Comparison of ENCODE assay signal across 23 cellular contexts in genomic region chr5:140216468-140217074, GRCh38. TPM values are rescaled to one million over a fixed set of nuclear protein-coding genes. Genes with fewer than 3 reads are reported as not detected.
DNase-seq lines count a peak whose midpoint lies in the region; ATAC-seq and TF ChIP-seq lines count a peak whose summit lies in the region.
"Had no signal": no experiment of that assay in that cellular context is flagged by ENCODE, and none has a peak within 500 bp of the region (broad histone marks: within the 10 kb centered on the region; RNA-seq: fewer than 3 reads in every experiment).

No MANE protein-coding gene starts in this region.

- peak overlapping the region in 3 of 5 donors; percentile 30 to 54 (median 43) for H3K27ac ChIP-seq in adrenal gland
- H3K27ac ChIP-seq in right cardiac atrium (ENCODE audit: low read length): peak overlapping the region; percentile 53
- no peak overlapping the region for H3K27ac ChIP-seq in neuronal stem cell (replicated peaks; ENCODE audit: low read length)
- H3K27ac ChIP-seq: A549, breast epithelium, lower lobe of right lung, SK-N-MC, WERI-Rb-1 had no signal

- no peak overlapping the region for H3K4me3 ChIP-seq in Caco-2 (ENCODE audit: low read depth, low read length)
- no peak overlapping the region for H3K4me3 ChIP-seq in adrenal gland
- no peak overlapping the region for H3K4me3 ChIP-seq in right cardiac atrium (ENCODE audit: low read length)
- no peak overlapping the region for H3K4me3 ChIP-seq in neuronal stem cell (ENCODE audit: low read length in 2 of 2)
- H3K4me3 ChIP-seq: A549, breast epithelium, lower lobe of right lung, SK-N-MC had no signal

- H2BK120ac ChIP-seq in neuronal stem cell (ENCODE audit: low read depth, low read length): no peak overlapping the region

- H3K36me3 ChIP-seq in Caco-2 (ENCODE audit: control insufficient read depth, insufficient read depth, low read length) (no peaks in the 10 kb centered on the region), adrenal gland (replicated peaks in 1 of 2) (no peaks in the 10 kb centered on the region), neuronal stem cell (replicated peaks in 1 of 2; ENCODE audit: control insufficient read depth in 2 of 2, insufficient read depth in 2 of 2, low read length in 2 of 2) (no peaks in the 10 kb centered on the region)
- H3K36me3 ChIP-seq: BE2C, breast epithelium, lower lobe of right lung, WERI-Rb-1 had no signal

- H3K18ac ChIP-seq in neuronal stem cell (ENCODE audit: low read length): no peak overlapping the region

- TF ChIP-seq CTCF in Caco-2 (IDR thresholded peaks at IDR 0.05; ENCODE audit: insufficient read depth in 1 of 2, low read depth in 1 of 2, low read length in 1 of 2, severe bottlenecking in 1 of 2, unreplicated experiment in 1 of 2) (no peak), adrenal gland (IDR thresholded peaks at IDR 0.05) (no peak)

- peak overlapping the region; percentile 22 for H3K9ac ChIP-seq in neuronal stem cell (ENCODE audit: low read depth, low read length, poor library complexity)

- no peaks in the 10 kb centered on the region for H3K9me3 Mint-ChIP-seq in Caco-2 (ENCODE audit: unreplicated experiment)
- no peaks in the 10 kb centered on the region for H3K9me3 Mint-ChIP-seq in activated T-helper 2 cell treated with anti-CD3 and anti-CD28 coated beads, Interferon-gamma antibody, Interleukin-2, Interleukin-4, amounts not matched to agents 10 μg/mL and 5 μg/mL and 100 μg/mL, durations not matched to agents 14 hours and 24 hours and 36 hours
- H3K9me3 Mint-ChIP-seq: dendritic cell treated with granulocyte-macrophage colony-stimulating factor and Interleukin-4, amounts not matched to agents 40 ng/mL and 50 ng/mL, for 4 days had no signal

- DNase-seq in Caco-2 (no peak), adrenal gland (no peak), right cardiac atrium (no peak), neuronal stem cell (ENCODE audit: low spot score) (no peak), NCI-H1092 treated with DMSO at 0.1 percent for 48 hours (lab: John Stamatoyannopoulos, UW) (no peak)
- DNase-seq in activated T-helper 2 cell treated with anti-CD3 and anti-CD28 coated beads, Interferon-gamma antibody, Interleukin-2, Interleukin-4, amounts not matched to agents 10 μg/mL and 5 μg/mL and 100 μg/mL, durations not matched to agents 14 hours and 24 hours and 36 hours (ENCODE audit: low spot score): no peak
- DNase-seq in activated effector memory CD4-positive, alpha-beta T cell treated with anti-CD3 and anti-CD28 coated beads, Interleukin-2, amount 50 U/mL, for 16 hours: no peak
- DNase-seq: activated CD4-positive, alpha-beta T cell treated with anti-CD3 and anti-CD28 coated beads, Interleukin-2, amount 50 U/mL, for 4 hours; activated gamma-delta T cell; BE2C; Calu3; foreskin fibroblast; hippocampal formation; lower lobe of right lung; NCI-H524; T-helper 2 cell; WERI-Rb-1 had no signal

- peaks cover 11% of the 10 kb centered on the region for H3K36me3 Mint-ChIP-seq in Caco-2 (ENCODE audit: insufficient read depth, unreplicated experiment)
- H3K36me3 Mint-ChIP-seq in activated T-helper 2 cell treated with anti-CD3 and anti-CD28 coated beads, Interferon-gamma antibody, Interleukin-2, Interleukin-4, amounts not matched to agents 10 μg/mL and 5 μg/mL and 100 μg/mL, durations not matched to agents 14 hours and 24 hours and 36 hours (ENCODE audit: low read depth): no peaks in the 10 kb centered on the region

- POLR2A ChIA-PET in Caco-2 (lab: Charles Lee): no interaction called here

- H3K4ac ChIP-seq in neuronal stem cell (ENCODE audit: low read length): no peak overlapping the region

- no peak overlapping the region for H2AK5ac ChIP-seq in neuronal stem cell (ENCODE audit: low read depth, low read length)

- TF ChIP-seq POLR2A in adrenal gland (IDR thresholded peaks at IDR 0.05): no peak

- no peak overlapping the region for H2BK15ac ChIP-seq in neuronal stem cell (ENCODE audit: low read length)

- intact Hi-C loops in Caco-2 (cut with micrococcal nuclease; ENCODE audit: unreplicated experiment) (loop anchor here (10.0 kb wide), 1 partner anchor 428 kb away; the partner anchor contains the start of genes IK and NDUFA2), adrenal gland (cut with DNase I) (no loop called here), right cardiac atrium (cut with DNase I) (no loop called here)
- intact Hi-C loops in activated T-helper 2 cell treated with anti-CD3 and anti-CD28 coated beads, Interferon-gamma antibody, Interleukin-2, Interleukin-4, amounts not matched to agents 10 μg/mL and 5 μg/mL and 100 μg/mL, durations not matched to agents 14 hours and 24 hours and 36 hours (cut with micrococcal nuclease): no loop called here

- H3K14ac ChIP-seq in neuronal stem cell (ENCODE audit: low read length): no peak overlapping the region

- H3K4me1 Mint-ChIP-seq in Caco-2 (ENCODE audit: low read depth, unreplicated experiment): peaks cover 51% of the 10 kb centered on the region
- H3K4me1 Mint-ChIP-seq in activated T-helper 2 cell treated with anti-CD3 and anti-CD28 coated beads, Interferon-gamma antibody, Interleukin-2, Interleukin-4, amounts not matched to agents 10 μg/mL and 5 μg/mL and 100 μg/mL, durations not matched to agents 14 hours and 24 hours and 36 hours (ENCODE audit: low read depth): peaks cover 16% of the 10 kb centered on the region

- no peaks in the 10 kb centered on the region for H3K27me3 Mint-ChIP-seq in Caco-2 (ENCODE audit: insufficient read depth, unreplicated experiment)
- no peaks in the 10 kb centered on the region for H3K27me3 Mint-ChIP-seq in activated T-helper 2 cell treated with anti-CD3 and anti-CD28 coated beads, Interferon-gamma antibody, Interleukin-2, Interleukin-4, amounts not matched to agents 10 μg/mL and 5 μg/mL and 100 μg/mL, durations not matched to agents 14 hours and 24 hours and 36 hours (ENCODE audit: low read depth)

- H2BK12ac ChIP-seq in neuronal stem cell (ENCODE audit: low read length): no peak overlapping the region

- H3K4me1 ChIP-seq in Caco-2 (peaks cover 58% of the 10 kb centered on the region), adrenal gland (replicated peaks in 1 of 2) (peaks cover 47 to 66% of the 10 kb centered on the region in 2 donors), right cardiac atrium (ENCODE audit: control insufficient read depth, insufficient read depth, low read length) (peaks cover 30% of the 10 kb centered on the region), neuronal stem cell (ENCODE audit: control insufficient read depth in 2 of 2, insufficient read depth in 1 of 2, low read depth in 1 of 2, low read length in 2 of 2) (peaks cover 0 to 18% of the 10 kb centered on the region in 2 donors)

- no peak overlapping the region for H4K91ac ChIP-seq in neuronal stem cell (ENCODE audit: low read depth, low read length, poor library complexity)

- no peak overlapping the region for H2BK5ac ChIP-seq in neuronal stem cell (ENCODE audit: low read length)

- H3K9me3 ChIP-seq in Caco-2: no peaks in the 10 kb centered on the region
- H3K9me3 ChIP-seq in adrenal gland (replicated peaks in 1 of 3): no peaks in the 10 kb centered on the region
- H3K9me3 ChIP-seq in right cardiac atrium (ENCODE audit: control insufficient read depth, low read length): no peaks in the 10 kb centered on the region
- no peaks in the 10 kb centered on the region for H3K9me3 ChIP-seq in neuronal stem cell (replicated peaks in 1 of 2; ENCODE audit: control insufficient read depth in 2 of 2, insufficient read depth in 1 of 2, low read depth in 1 of 2, low read length in 2 of 2)
- H3K9me3 ChIP-seq: A549, BE2C, breast epithelium, lower lobe of right lung had no signal

- CTCF ChIA-PET in Caco-2 (lab: Charles Lee): interaction anchor here (1.0 to 1.5 kb wide), 5 partner anchors 10 to 1402 kb away, joined by 3 to 6 read pairs (median 4); partner anchors contain the start of genes DIAPH1 and HBEGF

- no peak overlapping the region for H3K4me3 Mint-ChIP-seq in Caco-2 (ENCODE audit: unreplicated experiment)
- no peak overlapping the region for H3K4me3 Mint-ChIP-seq in activated T-helper 2 cell treated with anti-CD3 and anti-CD28 coated beads, Interferon-gamma antibody, Interleukin-2, Interleukin-4, amounts not matched to agents 10 μg/mL and 5 μg/mL and 100 μg/mL, durations not matched to agents 14 hours and 24 hours and 36 hours (ENCODE audit: low read depth)
- H3K4me3 Mint-ChIP-seq: dendritic cell treated with granulocyte-macrophage colony-stimulating factor and Interleukin-4, amounts not matched to agents 40 ng/mL and 50 ng/mL, for 4 days had no signal

- H3K23ac ChIP-seq in neuronal stem cell (ENCODE audit: low read depth, low read length, poor library complexity): no peak overlapping the region

- BruUV-seq in Caco-2 (replicated peaks; lab: Mats Ljungman, UMichigan): no TSS peak

- H2AFZ ChIP-seq in neuronal stem cell (ENCODE audit: low read length): no peak overlapping the region

- no peak overlapping the region for H4K8ac ChIP-seq in neuronal stem cell (ENCODE audit: low read depth, low read length)

- no peaks in the 10 kb centered on the region for H3K79me1 ChIP-seq in neuronal stem cell (ENCODE audit: low read depth, low read length)

- H3K27me3 ChIP-seq in Caco-2 (replicated peaks; ENCODE audit: control insufficient read depth, insufficient read depth, low read length) (no peaks in the 10 kb centered on the region), adrenal gland (no peaks in the 10 kb centered on the region), right cardiac atrium (ENCODE audit: control insufficient read depth, insufficient read depth) (no peaks in the 10 kb centered on the region), neuronal stem cell (ENCODE audit: control insufficient read depth in 3 of 3, insufficient read depth in 3 of 3, low read depth in 1 of 3, low read length in 3 of 3) (no peaks in the 10 kb centered on the region)
- H3K27me3 ChIP-seq: BE2C, breast epithelium had no signal

- H3K4me2 ChIP-seq in neuronal stem cell (ENCODE audit: insufficient read depth, low read length, poor library complexity, severe bottlenecking): no peak overlapping the region
- H3K4me2 ChIP-seq: A549 had no signal

- WGBS in adrenal gland, 4 donors: 66 to 83% (median 79%) methylated on average over 5 of the region's 5 CpGs
- WGBS in right cardiac atrium: 50% methylated on average over 5 of the region's 5 CpGs
- no CpG with 5 or more reads among the region's 5 CpGs for WGBS in neuronal stem cell (ENCODE audit: extremely low coverage in 2 of 2, insufficient read length in 2 of 2, insufficient replicate concordance in 1 of 2), 2 donors

- peak; percentile 64 to 75 for ATAC-seq in right cardiac atrium
- ATAC-seq in HG03175 (IDR thresholded peaks at IDR 0.05; ENCODE audit: unreplicated experiment): no peak
- ATAC-seq: A549, sciatic nerve had no signal

- H3K27ac Mint-ChIP-seq in Caco-2 (ENCODE audit: unreplicated experiment): peak overlapping the region; percentile 55
- H3K27ac Mint-ChIP-seq in activated T-helper 2 cell treated with anti-CD3 and anti-CD28 coated beads, Interferon-gamma antibody, Interleukin-2, Interleukin-4, amounts not matched to agents 10 μg/mL and 5 μg/mL and 100 μg/mL, durations not matched to agents 14 hours and 24 hours and 36 hours: no peak overlapping the region
- H3K27ac Mint-ChIP-seq: dendritic cell treated with granulocyte-macrophage colony-stimulating factor and Interleukin-4, amounts not matched to agents 40 ng/mL and 50 ng/mL, for 4 days had no signal

RNA-seq across cellular contexts. Expression of gene CYSTM1, which starts 41.6 kb away (rescaled TPM):
- 93.5 and 102 TPM in 2 replicates for total RNA-seq in Caco-2 (2022)
- 100 to 1,000 TPM; 145 to 605 (median 189) TPM for total RNA-seq in adrenal gland
- polyA plus RNA-seq in adrenal gland: 100 to 1,000 TPM; 126 to 188 (median 152) TPM
- 10 to 100 TPM; 47.8 to 58.3 (median 51.1) TPM for total RNA-seq in right cardiac atrium
- 77.4 TPM for polyA plus RNA-seq in right cardiac atrium
- polyA plus RNA-seq in neuronal stem cell (2013, experiment 1 of 2): 35.6 TPM
- polyA plus RNA-seq in neuronal stem cell (2013, experiment 2 of 2): 35.7 TPM
- total RNA-seq in activated T-helper 2 cell treated with anti-CD3 and anti-CD28 coated beads, Interferon-gamma antibody, Interleukin-2, Interleukin-4, amounts not matched to agents 10 μg/mL and 5 μg/mL and 100 μg/mL, durations not matched to agents 14 hours and 24 hours and 36 hours: 9.2 and 11.3 TPM in 2 replicates
